1 cellular context compared by ENCODE assay signal in genomic region chr1:63730211-63730610, GRCh38.
TF ChIP-seq lines count a peak whose summit lies in the region.

No MANE protein-coding gene starts in this region.

TF ChIP-seq in HepG2, 621 proteins besides CTCF, POLR2A, EP300 and RAD21:
- TF ChIP-seq RFX1 (IDR thresholded peaks at IDR 0.05) = peak; percentile 11; the same call in 1 of the 2 replicates
- no peak for TF ChIP-seq ZNF335 (CRISPR knock-in tag; IDR thresholded peaks at IDR 0.05)
TF ChIP-seq in HepG2: peak in this region for 1.
